Comparison of ENCODE assay signal across 1 cellular context in genomic region chr11:116787436-116787785, GRCh38.
TF ChIP-seq lines count a peak whose summit lies in the region.

No MANE protein-coding gene starts in this region.

TF ChIP-seq in SK-N-SH, 30 proteins besides CTCF, POLR2A, EP300 and RAD21 (continued from another document):
- no peak for TF ChIP-seq REST (IDR thresholded peaks at IDR 0.05; ENCODE audit: low read depth, low read length)
- no peak for TF ChIP-seq YY1 (IDR thresholded peaks at IDR 0.05; ENCODE audit: low read depth)
- no peak for TF ChIP-seq CHD2 (IDR thresholded peaks at IDR 0.05; ENCODE audit: low read length, partially characterized antibody)
- no peak for TF ChIP-seq TCF12 (IDR thresholded peaks at IDR 0.05)
- no peak for TF ChIP-seq GABPA (IDR thresholded peaks at IDR 0.05; ENCODE audit: low read depth)
